18 cellular contexts compared by ENCODE assay signal in the genomic region with DNA sequence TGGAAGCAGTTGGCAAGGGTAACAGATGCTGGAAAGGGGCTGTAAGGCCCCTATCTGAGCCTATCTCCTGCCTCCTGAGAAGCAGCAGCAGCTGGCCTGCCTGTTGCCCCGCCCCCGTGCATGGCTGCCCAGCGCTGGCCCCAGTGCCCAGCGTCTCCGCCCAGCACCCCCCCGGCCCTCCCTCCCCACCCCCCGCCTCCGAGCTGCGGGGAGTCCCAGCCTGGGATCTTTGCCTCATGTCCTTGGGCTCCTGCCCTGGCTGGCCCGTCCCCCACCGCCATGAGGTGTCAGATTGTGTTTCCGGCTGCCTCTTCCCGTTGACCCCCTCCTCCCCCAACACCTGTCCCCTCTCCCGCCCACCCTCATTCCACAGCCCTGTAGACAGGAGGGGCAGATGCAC. TPM values are rescaled to one million over a fixed set of nuclear protein-coding genes. Genes with fewer than 3 reads are reported as not detected.
DNase-seq lines count a peak whose midpoint lies in the region; ATAC-seq and TF ChIP-seq lines count a peak whose summit lies in the region.
"Had no signal": no experiment of that assay in that cellular context is flagged by ENCODE, and none has a peak within 500 bp of the region (broad histone marks: within the 10 kb centered on the region; RNA-seq: fewer than 3 reads in every experiment).

A gene (plus strand): TSS at position 365 of the 400 bp plus-strand sequence. CDS start 56 bp downstream, outside the sequence.

- POLR2A ChIA-PET in CD8-positive, alpha-beta memory T cell (lab: Charles Lee), result no interaction called here

- DNase-seq in LHCN-M2 (ENCODE audit: low read depth), result peak; percentile 91
- DNase-seq in endodermal cell, result peak; percentile 64
- peak; percentile 97 for DNase-seq in myocyte (ENCODE audit: low read depth)
- no peak for DNase-seq in CD8-positive, alpha-beta memory T cell
- DNase-seq in Karpas-422, result no peak
- DNase-seq: activated CD4-positive, alpha-beta T cell treated with anti-CD3 and anti-CD28 coated beads for 4 hours; activated T-cell treated with anti-CD3 and anti-CD28 coated beads, Interleukin-2, amount 50 U/mL, for 24 hours; CD4-positive, CD25-positive, alpha-beta regulatory T cell; KBM-7; kidney; natural killer cell; NCI-H1436; T-helper 1 cell had no signal

- no peak within 1 kb of the TSS for H2AFZ ChIP-seq in Karpas-422 (ENCODE audit: low read length)

- no peaks in the 10 kb centered on the region for H3K36me3 Mint-ChIP-seq in endodermal cell (ENCODE audit: low read depth)
- peaks cover 0 to 1% (median 0%) of the 10 kb centered on the region in 3 donors for H3K36me3 Mint-ChIP-seq in CD8-positive, alpha-beta memory T cell
- H3K36me3 Mint-ChIP-seq: CD4-positive, CD25-positive, alpha-beta regulatory T cell; natural killer cell had no signal

- H3K27me3 ChIP-seq in BLaER1 (peaks cover 40% of the 10 kb centered on the region), endodermal cell (ENCODE audit: control insufficient read depth, insufficient read depth, low read length, poor library complexity, severe bottlenecking) (peaks cover 46% of the 10 kb centered on the region), Karpas-422 (ENCODE audit: low read length) (no peaks in the 10 kb centered on the region)
- H3K27me3 ChIP-seq in CD8-positive, alpha-beta memory T cell (ENCODE audit: insufficient read depth, low read length, poor library complexity, severe bottlenecking), result peaks cover 22% of the 10 kb centered on the region

- no peak within 1 kb of the TSS for H3K4me3 Mint-ChIP-seq in endodermal cell
- H3K4me3 Mint-ChIP-seq in CD8-positive, alpha-beta memory T cell, result no peak within 1 kb of the TSS
- H3K4me3 Mint-ChIP-seq: activated T-cell treated with anti-CD3 and anti-CD28 coated beads, Interleukin-2, amount 50 U/mL, for 24 hours; natural killer cell had no signal

- H3K27ac Mint-ChIP-seq in endodermal cell, result no peak within 1 kb of the TSS
- peak within 1 kb of the TSS in 2 of 8 donors; percentile 38 to 67 for H3K27ac Mint-ChIP-seq in CD8-positive, alpha-beta memory T cell
- H3K27ac Mint-ChIP-seq: activated T-cell treated with anti-CD3 and anti-CD28 coated beads, Interleukin-2, amount 50 U/mL, for 24 hours; CD4-positive, CD25-positive, alpha-beta regulatory T cell; natural killer cell had no signal

- H3K9me3 Mint-ChIP-seq in endodermal cell, result no peaks in the 10 kb centered on the region
- H3K9me3 Mint-ChIP-seq in CD8-positive, alpha-beta memory T cell, result no peaks in the 10 kb centered on the region
- H3K9me3 Mint-ChIP-seq: activated T-cell treated with anti-CD3 and anti-CD28 coated beads, Interleukin-2, amount 50 U/mL, for 24 hours; natural killer cell had no signal

- H3K4me3 ChIP-seq in BLaER1, result no peak within 1 kb of the TSS
- no peak within 1 kb of the TSS for H3K4me3 ChIP-seq in endodermal cell (ENCODE audit: low read length)
- no peak within 1 kb of the TSS for H3K4me3 ChIP-seq in CD8-positive, alpha-beta memory T cell (ENCODE audit: low read length)
- no peak within 1 kb of the TSS for H3K4me3 ChIP-seq in Karpas-422 (ENCODE audit: low read length)
- H3K4me3 ChIP-seq: ascending aorta, thoracic aorta had no signal

- no peaks in the 10 kb centered on the region for H3K4me1 Mint-ChIP-seq in endodermal cell
- H3K4me1 Mint-ChIP-seq in CD8-positive, alpha-beta memory T cell, result peaks cover 21 to 31% (median 22%) of the 10 kb centered on the region in 3 donors

- H3K79me2 ChIP-seq in Karpas-422 (ENCODE audit: low read length), result no peaks in the 10 kb centered on the region

- peak within 1 kb of the TSS; percentile 91 for H3K4me2 ChIP-seq in BLaER1
- H3K4me2 ChIP-seq in Karpas-422 (ENCODE audit: low read depth, low read length, poor library complexity, severe bottlenecking), result no peak within 1 kb of the TSS

- ATAC-seq in HG03159 (IDR thresholded peaks at IDR 0.05; ENCODE audit: unreplicated experiment) (no peak), GM18520 (IDR thresholded peaks at IDR 0.05; ENCODE audit: unreplicated experiment) (no peak)
- ATAC-seq: natural killer cell had no signal

- H3K36me3 ChIP-seq in BLaER1, result no peaks in the 10 kb centered on the region
- no peaks in the 10 kb centered on the region for H3K36me3 ChIP-seq in endodermal cell (ENCODE audit: control insufficient read depth, insufficient read depth, low read length)
- no peaks in the 10 kb centered on the region for H3K36me3 ChIP-seq in CD8-positive, alpha-beta memory T cell (ENCODE audit: insufficient read depth, low read length)
- H3K36me3 ChIP-seq in Karpas-422 (ENCODE audit: insufficient read depth, low read length), result no peaks in the 10 kb centered on the region
- H3K36me3 ChIP-seq: ascending aorta, thoracic aorta had no signal

- H3K27me3 Mint-ChIP-seq in endodermal cell (ENCODE audit: insufficient read depth), result peaks cover 52% of the 10 kb centered on the region
- H3K27me3 Mint-ChIP-seq in CD8-positive, alpha-beta memory T cell, result peaks cover 32 to 52% of the 10 kb centered on the region in 2 donors

- no peaks in the 10 kb centered on the region for H3K9me2 ChIP-seq in Karpas-422 (replicated peaks; ENCODE audit: insufficient read depth, low read length)

- H4K20me1 ChIP-seq in BLaER1 (peaks cover 21% of the 10 kb centered on the region), Karpas-422 (ENCODE audit: insufficient read depth, low read depth, low read length) (no peaks in the 10 kb centered on the region)

- no peak for TF ChIP-seq CTCF in endodermal cell (conservative IDR thresholded peaks at IDR 0.05)

- CTCF ChIA-PET in CD8-positive, alpha-beta memory T cell (lab: Charles Lee), result no interaction called here

- H3K27ac ChIP-seq in BLaER1 (peak within 1 kb of the TSS; percentile 38; the same call in 1 of the 2 replicates), endodermal cell (ENCODE audit: low read depth, low read length) (no peak within 1 kb of the TSS), Karpas-422 (ENCODE audit: low read length) (no peak within 1 kb of the TSS)
- H3K27ac ChIP-seq in CD8-positive, alpha-beta memory T cell (ENCODE audit: low read depth, low read length), result no peak within 1 kb of the TSS
- H3K27ac ChIP-seq: ascending aorta, thoracic aorta had no signal

- peaks cover 81% of the 10 kb centered on the region for H3K4me1 ChIP-seq in BLaER1
- no peaks in the 10 kb centered on the region for H3K4me1 ChIP-seq in endodermal cell (ENCODE audit: control insufficient read depth, insufficient read depth, low read length)
- peaks cover 25% of the 10 kb centered on the region for H3K4me1 ChIP-seq in CD8-positive, alpha-beta memory T cell (ENCODE audit: insufficient read depth, low read length)
- H3K4me1 ChIP-seq in Karpas-422 (ENCODE audit: low read length), result peaks cover 5% of the 10 kb centered on the region

- 48% methylated on average over 12 of the region's 14 CpGs; no CpG with 5 or more reads in 1 of the 2 experiments for WGBS in endodermal cell (ENCODE audit: insufficient coverage in 1 of 2, insufficient read length in 1 of 2), 2 experiments

- H3K9me3 ChIP-seq in BLaER1 (no peaks in the 10 kb centered on the region), endodermal cell (ENCODE audit: control insufficient read depth, low read length) (no peaks in the 10 kb centered on the region), Karpas-422 (ENCODE audit: low read length) (no peaks in the 10 kb centered on the region)
- H3K9me3 ChIP-seq in CD8-positive, alpha-beta memory T cell (ENCODE audit: low read length), result no peaks in the 10 kb centered on the region
- H3K9me3 ChIP-seq: ascending aorta, thoracic aorta had no signal

- H3K9ac ChIP-seq in BLaER1, result no peak within 1 kb of the TSS
- no peak within 1 kb of the TSS for H3K9ac ChIP-seq in endodermal cell (ENCODE audit: extremely low read depth, low read length, poor library complexity, severe bottlenecking)
- no peak within 1 kb of the TSS for H3K9ac ChIP-seq in Karpas-422 (ENCODE audit: low read length)

RNA-seq across cellular contexts. Expression of the gene that starts here (rescaled TPM):
- total RNA-seq in LHCN-M2 (2014; rRNA removed) (1.1 and 7.1 TPM in 2 replicates), endodermal cell (under 1 TPM in 1 of 2 donors, not detected in 1; 0.11 TPM), myocyte (273 and 339 TPM in 2 replicates)
- 0.43 TPM for polyA plus RNA-seq in LHCN-M2 (2012)
- 1.2 TPM for polyA plus RNA-seq in endodermal cell (2013, experiment 1 of 2)
- 0.70 TPM for polyA plus RNA-seq in endodermal cell (2013, experiment 2 of 2)
- 64.1 TPM for polyA plus RNA-seq in myocyte (2012)
- total RNA-seq in CD8-positive, alpha-beta memory T cell, result not detected
- not detected for polyA plus RNA-seq in CD8-positive, alpha-beta memory T cell
- total RNA-seq in Karpas-422 (2014; rRNA removed; shearing (Covaris generic); ENCODE audit: low replicate concordance), result not detected in 2 replicates
- total RNA-seq: ascending aorta; CD4-positive, CD25-positive, alpha-beta regulatory T cell; kidney; natural killer cell; thoracic aorta had no signal
- polyA plus RNA-seq: CD4-positive, CD25-positive, alpha-beta regulatory T cell had no signal

Comparison
In these comparisons a context has a peak if more than half of its experiments do, and no peak if none do; other contexts are left out.
1. RNA of the gene that starts here (total RNA-seq): 273 to 339 TPM in myocyte; 1.1 to 7.1 TPM in LHCN-M2, 0.11 TPM in endodermal cell, not detected in CD8-positive, alpha-beta memory T cell and not detected in Karpas-422; every median in the first group is over 10 times any median in the second.
2. DNase-seq: peak in LHCN-M2 (single experiment), endodermal cell (single experiment) and myocyte (single experiment); none in CD8-positive, alpha-beta memory T cell (0 of 5) and Karpas-422 (single experiment).